In the genomic region with DNA sequence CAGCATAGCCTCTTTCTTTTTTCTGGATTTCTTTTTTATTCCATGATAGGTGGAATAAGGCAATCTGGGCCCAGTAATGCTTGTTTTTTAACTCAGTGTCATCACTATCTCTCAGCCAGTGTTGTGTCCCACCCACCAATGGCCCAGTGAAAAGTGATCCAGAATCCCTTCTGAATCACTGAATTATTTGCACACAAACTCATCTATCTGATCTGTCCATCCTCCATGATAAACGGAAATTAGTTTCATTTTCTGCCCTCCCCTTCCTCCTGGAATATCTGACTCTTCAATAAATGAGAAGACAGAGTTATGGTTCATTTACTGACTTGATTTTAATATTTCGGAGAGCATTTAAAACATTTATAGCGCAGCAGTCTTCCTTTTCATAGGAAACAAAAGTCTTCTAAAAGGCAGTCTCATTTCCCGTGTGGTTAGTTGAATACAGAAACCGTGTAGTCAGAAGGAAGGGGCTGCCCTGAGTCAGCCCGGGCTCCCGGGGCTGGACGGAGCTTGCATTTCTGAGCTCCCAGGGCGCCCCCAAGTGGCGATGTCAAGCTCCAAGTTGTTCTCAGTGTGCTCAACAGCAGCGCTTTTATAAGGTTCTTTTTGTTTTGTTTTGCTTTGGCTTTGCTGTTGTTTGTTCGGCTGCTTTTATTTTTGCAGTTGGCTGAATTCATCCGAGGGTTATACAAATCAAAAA, we compare ENCODE assay signal across 9 cellular contexts. TPM values are rescaled to one million over a fixed set of nuclear protein-coding genes. Genes with fewer than 3 reads are reported as not detected.
DNase-seq lines count a peak whose midpoint lies in the region; ATAC-seq and TF ChIP-seq lines count a peak whose summit lies in the region.
"Not testable (repeated sequence)": the region's sequence is repeated elsewhere in the genome, so short reads cannot be mapped to it uniquely, and the experiment has no call there.
"Had no signal": no experiment of that assay in that cellular context is flagged by ENCODE, and none has a peak within 500 bp of the region (broad histone marks: within the 10 kb centered on the region; RNA-seq: fewer than 3 reads in every experiment).

No MANE protein-coding gene starts in this region.

- H3K27ac Mint-ChIP-seq in effector memory CD8-positive, alpha-beta T cell; naive B cell: not testable (repeated sequence)

- not testable (repeated sequence) for H3K9me3 ChIP-seq in transverse colon

- TF ChIP-seq POLR2A in transverse colon (IDR thresholded peaks at IDR 0.05): not testable (repeated sequence)

- WGBS in transverse colon (ENCODE audit: low coverage in 1 of 2), 2 donors: 2% methylated on average over 8 of the region's 13 CpGs; no CpG with 5 or more reads in 1 of the 2 donors

- not testable (repeated sequence) for H3K27me3 Mint-ChIP-seq in effector memory CD8-positive, alpha-beta T cell; naive B cell

- not testable (repeated sequence) for H3K4me1 Mint-ChIP-seq in effector memory CD8-positive, alpha-beta T cell (ENCODE audit: low read depth in 2 of 2); naive B cell

- in situ Hi-C loops in transverse colon (cut with MboI; ENCODE audit: low pct_ligation_motif_present in 1 of 4, low pct_unique_long_range_greater_than_20kb in 1 of 4, low sequenced_read_pairs in 3 of 4): not testable (repeated sequence)

- intact Hi-C loops in transverse colon (cut with DNase I; ENCODE audit: low total_unique reads): not testable (repeated sequence)

- H3K36me3 Mint-ChIP-seq in effector memory CD8-positive, alpha-beta T cell (ENCODE audit: insufficient read depth); naive B cell: not testable (repeated sequence)

- H3K27ac ChIP-seq in transverse colon: not testable (repeated sequence)

- H3K4me3 Mint-ChIP-seq in effector memory CD8-positive, alpha-beta T cell; naive B cell: not testable (repeated sequence)

- H3K36me3 ChIP-seq in transverse colon: not testable (repeated sequence)

- H3K4me3 ChIP-seq in transverse colon: not testable (repeated sequence)

- peak in 1 of 5 experiments; percentile 7 for TF ChIP-seq CTCF in transverse colon (IDR thresholded peaks at IDR 0.05)

- H3K9me3 Mint-ChIP-seq in effector memory CD8-positive, alpha-beta T cell; naive B cell: not testable (repeated sequence)

- not testable (repeated sequence) for TF ChIP-seq EP300 in transverse colon (IDR thresholded peaks at IDR 0.05; ENCODE audit: low read depth)

- ATAC-seq in GM18498 (IDR thresholded peaks at IDR 0.05; ENCODE audit: unreplicated experiment): peak; percentile 70
- peak; percentile 80 for ATAC-seq in GM19452 (IDR thresholded peaks at IDR 0.05; ENCODE audit: unreplicated experiment)
- peak; percentile 91 for ATAC-seq in HG02870 (IDR thresholded peaks at IDR 0.05; ENCODE audit: unreplicated experiment)
- peak; percentile 74 for ATAC-seq in HG03571 (IDR thresholded peaks at IDR 0.05; ENCODE audit: unreplicated experiment)
- peak; percentile 78 for ATAC-seq in effector memory CD8-positive, alpha-beta T cell (replicated peaks)
- peak; percentile 25 to 52 for ATAC-seq in naive B cell (ENCODE audit: low read depth in 2 of 2)

- DNase-seq in activated CD4-positive, alpha-beta T cell treated with anti-CD3 and anti-CD28 coated beads, Interleukin-2, amount 50 U/mL, for 48 hours: peak; percentile 2 to 13
- DNase-seq in effector memory CD8-positive, alpha-beta T cell; naive B cell: not testable (repeated sequence)
- peak; percentile 21 for DNase-seq in transverse colon

- not testable (repeated sequence) for H3K4me1 ChIP-seq in transverse colon

- not testable (repeated sequence) for H3K27me3 ChIP-seq in transverse colon

RNA-seq across cellular contexts. Expression of a gene that starts 12.6 kb away (rescaled TPM):
- not detected for polyA plus RNA-seq in naive B cell (ENCODE audit: low read depth in 6 of 6)
- total RNA-seq in transverse colon: 10 to 100 TPM in 1 of 4 donors, 1 to 10 TPM in 3; 1.8 to 33.7 (median 6.4) TPM
- polyA plus RNA-seq: BJ had no signal

Comparison
In these comparisons a context has a peak if more than half of its experiments do, and no peak if none do; other contexts are left out.
1. ATAC-seq: peak in every context shown above with its lines; median percentile 91 in HG02870; 80 in GM19452; 78 in effector memory CD8-positive, alpha-beta T cell; 74 in HG03571; 70 in GM18498; 38 in naive B cell.